ENCODE assay signal across 1 cellular context in genomic region chr1:22257286-22258275, GRCh38.
TF ChIP-seq lines count a peak whose summit lies in the region.

No MANE protein-coding gene starts in this region.

TF ChIP-seq in IMR-90, 13 proteins besides CTCF, POLR2A, EP300 and RAD21 (continued from another document):
- TF ChIP-seq ELK1 (IDR thresholded peaks at IDR 0.05; ENCODE audit: borderline replicate concordance, low read depth, low read length) (no peak), SMC3 (IDR thresholded peaks at IDR 0.05; ENCODE audit: low read depth, low read length) (no peak), CEBPB (IDR thresholded peaks at IDR 0.05; ENCODE audit: low read depth, low read length) (no peak), FOS (IDR thresholded peaks at IDR 0.05; ENCODE audit: low read depth, low read length) (no peak), USF2 (IDR thresholded peaks at IDR 0.05; ENCODE audit: low read depth, low read length) (no peak), MXI1 (IDR thresholded peaks at IDR 0.05; ENCODE audit: borderline replicate concordance, low read depth, low read length) (no peak), RFX5 (IDR thresholded peaks at IDR 0.05; ENCODE audit: low read depth, low read length) (no peak)
